ENCODE assay signal across 29 cellular contexts in the genomic region with DNA sequence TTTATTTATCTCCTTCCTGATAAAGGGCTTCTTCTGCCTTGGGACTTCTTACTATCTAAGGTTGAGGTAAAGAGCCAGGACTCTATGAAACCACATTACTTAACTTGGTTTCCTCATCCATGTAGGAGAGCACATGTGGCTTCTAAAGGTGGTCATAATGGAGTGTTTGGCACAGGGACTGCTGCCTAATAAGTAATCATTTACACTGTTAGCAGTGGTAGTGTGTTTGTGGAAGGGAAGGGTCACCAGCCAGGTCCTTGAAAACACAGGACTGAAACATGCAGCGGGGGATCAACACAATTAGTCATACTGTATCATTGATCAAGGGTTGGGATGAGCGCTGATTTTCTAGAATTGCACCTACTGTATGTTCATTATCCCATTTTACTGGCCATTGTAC. TPM values are rescaled to one million over a fixed set of nuclear protein-coding genes. Genes with fewer than 3 reads are reported as not detected.
DNase-seq lines count a peak whose midpoint lies in the region; ATAC-seq, FAIRE-seq and TF ChIP-seq lines count a peak whose summit lies in the region.
"Had no signal": no experiment of that assay in that cellular context is flagged by ENCODE, and none has a peak within 500 bp of the region (broad histone marks: within the 10 kb centered on the region; RNA-seq: fewer than 3 reads in every experiment).

No MANE protein-coding gene starts in this region.

- H3K4me1 ChIP-seq in DND-41 (ENCODE audit: insufficient read depth, low read length) (peaks cover 18% of the 10 kb centered on the region), foreskin keratinocyte (peaks cover 17% of the 10 kb centered on the region), esophagus squamous epithelium (peaks cover 13 to 79% (median 23%) of the 10 kb centered on the region in 3 donors)

- H3K36me3 Mint-ChIP-seq in progenitor cell of endocrine pancreas (ENCODE audit: insufficient read depth): peaks cover 10% of the 10 kb centered on the region

- no peak overlapping the region for H3K27ac Mint-ChIP-seq in progenitor cell of endocrine pancreas
- H3K27ac Mint-ChIP-seq: activated naive CD4-positive, alpha-beta T cell treated with anti-CD3 and anti-CD28 coated beads for 36 hours; T-helper 2 cell treated with Interferon-gamma antibody and Interleukin-4, amounts not matched to agents 5 μg/mL and 100 μg/mL, for 36 hours had no signal

- H3K4me1 Mint-ChIP-seq in progenitor cell of endocrine pancreas (ENCODE audit: low read depth): peaks cover 36% of the 10 kb centered on the region

- peak overlapping the region; percentile 11 for H3K4me3 Mint-ChIP-seq in progenitor cell of endocrine pancreas (ENCODE audit: low read depth)
- H3K4me3 Mint-ChIP-seq: activated naive CD4-positive, alpha-beta T cell treated with anti-CD3 and anti-CD28 coated beads for 36 hours; naive B cell; T-helper 2 cell treated with Interferon-gamma antibody and Interleukin-4, amounts not matched to agents 5 μg/mL and 100 μg/mL, for 36 hours had no signal

- no peak overlapping the region for H3K4me2 ChIP-seq in DND-41 (ENCODE audit: insufficient read depth, low read length)

- H3K36me3 ChIP-seq in DND-41 (ENCODE audit: insufficient read depth, low read length) (peaks cover 57% of the 10 kb centered on the region), esophagus squamous epithelium (peaks cover 5 to 17% (median 8%) of the 10 kb centered on the region in 3 donors)
- H3K36me3 ChIP-seq: adrenal gland had no signal

- no peak overlapping the region for H3K9ac ChIP-seq in DND-41 (ENCODE audit: low read depth, low read length)
- H3K9ac ChIP-seq: BLaER1 treated with 17β-estradiol and CSF1 and Interleukin-3, amounts not matched to agents 10 nM and 100 nM had no signal

- intact Hi-C loops in esophagus squamous epithelium (cut with DNase I): no loop called here

- no peak for FAIRE-seq in HTR-8/SVneo (lab: Jason Lieb, UNC)

- no peaks in the 10 kb centered on the region for H3K9me3 Mint-ChIP-seq in progenitor cell of endocrine pancreas (ENCODE audit: low read depth)
- H3K9me3 Mint-ChIP-seq: activated naive CD4-positive, alpha-beta T cell treated with anti-CD3 and anti-CD28 coated beads for 36 hours; naive B cell; T-helper 2 cell treated with Interferon-gamma antibody and Interleukin-4, amounts not matched to agents 5 μg/mL and 100 μg/mL, for 36 hours had no signal

- DNase-seq in DND-41: no peak
- DNase-seq in NCI-H69 (lab: John Stamatoyannopoulos, UW): peak; percentile 33
- no peak for DNase-seq in foreskin keratinocyte
- DNase-seq in progenitor cell of endocrine pancreas (ENCODE audit: low spot score, unreplicated experiment): no peak
- no peak for DNase-seq in esophagus squamous epithelium (lab: John Stamatoyannopoulos, UW)
- DNase-seq in HTR-8/SVneo (ENCODE audit: insufficient read length, low spot score): no peak
- DNase-seq: activated CD4-positive, alpha-beta T cell treated with anti-CD3 and anti-CD28 coated beads for 48 hours; activated naive CD4-positive, alpha-beta T cell treated with anti-CD3 and anti-CD28 coated beads for 36 hours; adrenal gland; body of pancreas; DMS79 treated with DMSO at 0.1 percent for 48 hours; effector CD8-positive, alpha-beta T cell; erythroblast; foreskin fibroblast; heart right ventricle; Karpas-422; left cardiac atrium; MV-4-11; naive B cell; NCI-H1436 treated with DMSO at 0.1 percent for 48 hours; NCI-H345; NCI-H82; Right ventricle myocardium superior; stimulated activated CD8-positive, alpha-beta memory T cell treated with anti-CD3 and anti-CD28 coated beads, Interleukin-4, amount 100 ng/mL, for 48 hours; tibial artery had no signal

- H3K27ac ChIP-seq in DND-41 (ENCODE audit: low read length) (peak overlapping the region; percentile 20), foreskin keratinocyte (peak overlapping the region; percentile 3), esophagus squamous epithelium (no peak overlapping the region)
- H3K27ac ChIP-seq: adrenal gland; BLaER1 treated with 17β-estradiol and CSF1 and Interleukin-3, amounts not matched to agents 10 nM and 100 nM; heart right ventricle; tibial artery had no signal

- 87 to 88% methylated on average over 2 of the region's 2 CpGs for WGBS in esophagus squamous epithelium, 2 donors

- H3K79me2 ChIP-seq in DND-41 (ENCODE audit: insufficient read depth, low read length): peaks cover 100% of the 10 kb centered on the region

- H2AFZ ChIP-seq in DND-41 (ENCODE audit: low read depth, low read length): no peak overlapping the region

- no peak overlapping the region for H3K4me3 ChIP-seq in DND-41 (ENCODE audit: low read depth in 1 of 2, low read length in 2 of 2)
- no peak overlapping the region for H3K4me3 ChIP-seq in esophagus squamous epithelium
- H3K4me3 ChIP-seq: adrenal gland; BLaER1 treated with 17β-estradiol and CSF1 and Interleukin-3, amounts not matched to agents 10 nM and 100 nM; body of pancreas; heart right ventricle; skin epidermis; tibial artery had no signal

- peaks cover 94% of the 10 kb centered on the region for H4K20me1 ChIP-seq in DND-41 (ENCODE audit: insufficient read depth, low read length)

- H3K27me3 ChIP-seq in DND-41 (ENCODE audit: insufficient read depth, low read length, poor library complexity) (no peaks in the 10 kb centered on the region), foreskin keratinocyte (no peaks in the 10 kb centered on the region), esophagus squamous epithelium (no peaks in the 10 kb centered on the region)
- H3K27me3 ChIP-seq: adrenal gland; BLaER1 treated with 17β-estradiol and CSF1 and Interleukin-3, amounts not matched to agents 10 nM and 100 nM; body of pancreas; heart right ventricle; tibial artery had no signal

- H3K9me3 ChIP-seq in DND-41 (ENCODE audit: insufficient read depth, low read length, severe bottlenecking) (no peaks in the 10 kb centered on the region), esophagus squamous epithelium (no peaks in the 10 kb centered on the region)
- H3K9me3 ChIP-seq: adrenal gland; BLaER1 treated with 17β-estradiol and CSF1 and Interleukin-3, amounts not matched to agents 10 nM and 100 nM; body of pancreas; heart right ventricle; tibial artery had no signal

- peak; percentile 40; the same call in 1 of the 3 replicates for ATAC-seq in DND-41 (ENCODE audit: insufficient read depth, low read depth)
- ATAC-seq in foreskin keratinocyte: no peak
- no peak for ATAC-seq in HG02870 (IDR thresholded peaks at IDR 0.05; ENCODE audit: unreplicated experiment)
- ATAC-seq: body of pancreas, heart right ventricle, left cardiac atrium had no signal

- TF ChIP-seq CTCF in DND-41 (IDR thresholded peaks at IDR 0.05; ENCODE audit: borderline replicate concordance, extremely low read depth, low read length, poor library complexity, severe bottlenecking): no peak
- TF ChIP-seq CTCF in foreskin keratinocyte (conservative IDR thresholded peaks at IDR 0.05): no peak
- TF ChIP-seq CTCF in progenitor cell of endocrine pancreas (IDR thresholded peaks at IDR 0.05; ENCODE audit: unreplicated experiment): no peak
- TF ChIP-seq CTCF in esophagus squamous epithelium (IDR thresholded peaks at IDR 0.05): no peak

- H3K27me3 Mint-ChIP-seq in progenitor cell of endocrine pancreas: no peaks in the 10 kb centered on the region
- H3K27me3 Mint-ChIP-seq: naive B cell had no signal

- no peak for TF ChIP-seq POLR2A in esophagus squamous epithelium (IDR thresholded peaks at IDR 0.05)

RNA-seq across cellular contexts. Expression of gene UCK2, which starts 59.6 kb away (rescaled TPM):
- total RNA-seq in foreskin keratinocyte (84.9 and 92.2 TPM in 2 replicates), progenitor cell of endocrine pancreas (29.7 and 30.6 TPM in 2 replicates), esophagus squamous epithelium (10 to 100 TPM; 37.6 to 63.1 (median 50.8) TPM)
- 66.5 and 66.6 TPM in 2 replicates for polyA plus RNA-seq in foreskin keratinocyte

Comparison
In these comparisons a context has a peak if more than half of its experiments do, and no peak if none do; other contexts are left out.
1. H3K27ac ChIP-seq: peak in DND-41 (single experiment) and foreskin keratinocyte (single experiment); none in esophagus squamous epithelium (0 of 4).